In genomic region chr11:116981216-116981887, GRCh38 we compare ENCODE assay signal across 14 cellular contexts.
DNase-seq lines count a peak whose midpoint lies in the region; ATAC-seq and FAIRE-seq lines count a peak whose summit lies in the region.
"Had no signal": no experiment of that assay in that cellular context is flagged by ENCODE, and none has a peak within 500 bp of the region (broad histone marks: within the 10 kb centered on the region; RNA-seq: fewer than 3 reads in every experiment).

No MANE protein-coding gene starts in this region.

- DNase-seq in GM19239 (ENCODE audit: insufficient read length, low spot score) (no peak), T-helper 17 cell (no peak), fibroblast of peridontal ligament (ENCODE audit: extremely low read depth) (peak; percentile 52), mucosa of gallbladder (ENCODE audit: low spot score) (no peak), DMS53 treated with DMSO at 0.1 percent for 48 hours (lab: John Stamatoyannopoulos, UW; ENCODE audit: unreplicated experiment) (no peak)
- DNase-seq in activated T-cell treated with anti-CD3 and anti-CD28 coated beads, Interleukin-2, amount 50 U/mL, for 1 hour: no peak
- DNase-seq: BE2C; effector memory CD8-positive, alpha-beta T cell; NCI-H1417; NK-92 treated with Interleukin-12 subunit alpha and Interleukin-12 subunit beta, amount 100 ng/mL, for 24 hours; right lobe of liver had no signal

- H3K4me3 ChIP-seq in ACC112 (ENCODE audit: low read depth, low read length): no peak overlapping the region
- H3K4me3 ChIP-seq: right lobe of liver had no signal

- no peak overlapping the region for H3K4me3 Mint-ChIP-seq in T-helper 17 cell

- H2AFZ ChIP-seq in ACC112 (ENCODE audit: low read length, unreplicated experiment): no peak overlapping the region

- H3K36me3 Mint-ChIP-seq in T-helper 17 cell (ENCODE audit: low read depth): peaks cover 3% of the 10 kb centered on the region

- peak overlapping the region; percentile 94 for H3K27ac Mint-ChIP-seq in T-helper 17 cell

- H3K27me3 ChIP-seq in ACC112 (ENCODE audit: insufficient read depth, low read length): no peaks in the 10 kb centered on the region
- H3K27me3 ChIP-seq: BE2C, right lobe of liver had no signal

- H3K79me2 ChIP-seq in ACC112 (ENCODE audit: control insufficient read depth, insufficient read depth, low read length, unreplicated experiment): peaks cover 11% of the 10 kb centered on the region

- ATAC-seq in T-helper 17 cell (no peak), HG03469 (IDR thresholded peaks at IDR 0.05; ENCODE audit: unreplicated experiment) (no peak)

- no peaks in the 10 kb centered on the region for H3K9me3 ChIP-seq in T-helper 17 cell (ENCODE audit: control insufficient read depth, low read length, poor library complexity, severe bottlenecking)
- H3K9me3 ChIP-seq: BE2C, right lobe of liver had no signal

- FAIRE-seq in GM19239 (lab: Jason Lieb, UNC): peak; percentile 85
- FAIRE-seq: TTC549 had no signal

- no peaks in the 10 kb centered on the region for H3K36me3 ChIP-seq in ACC112 (ENCODE audit: insufficient read depth, low read length)
- H3K36me3 ChIP-seq: BE2C, right lobe of liver had no signal

- peaks cover 31% of the 10 kb centered on the region for H3K4me1 Mint-ChIP-seq in T-helper 17 cell

- H3K27ac ChIP-seq in ACC112 (ENCODE audit: low read depth, low read length): 0 out of 2 replicates have a peak overlapping the region, but pooled peaks have one; percentile 7
- H3K27ac ChIP-seq: right lobe of liver had no signal

- no peaks in the 10 kb centered on the region for H3K27me3 Mint-ChIP-seq in T-helper 17 cell
- H3K27me3 Mint-ChIP-seq: effector memory CD8-positive, alpha-beta T cell had no signal

- peaks cover 38% of the 10 kb centered on the region for H3K4me1 ChIP-seq in ACC112 (ENCODE audit: control insufficient read depth, insufficient read depth, low read length, unreplicated experiment)
